Comparison of ENCODE assay signal across 8 cellular contexts in genomic region chr12:52139579-52140062, GRCh38. TPM values are rescaled to one million over a fixed set of nuclear protein-coding genes. Genes with fewer than 3 reads are reported as not detected.
DNase-seq lines count a peak whose midpoint lies in the region; ATAC-seq and TF ChIP-seq lines count a peak whose summit lies in the region.

No MANE protein-coding gene starts in this region.

- H3K4me3 Mint-ChIP-seq in activated T-helper 2 cell treated with anti-CD3 and anti-CD28 coated beads, Interferon-gamma antibody, Interleukin-2, Interleukin-4, amounts not matched to agents 10 μg/mL and 5 μg/mL and 100 μg/mL, durations not matched to agents 14 hours and 24 hours and 36 hours (ENCODE audit: low read depth), result no peak overlapping the region

- peaks cover 3% of the 10 kb centered on the region for H3K4me1 Mint-ChIP-seq in activated T-helper 2 cell treated with anti-CD3 and anti-CD28 coated beads, Interferon-gamma antibody, Interleukin-2, Interleukin-4, amounts not matched to agents 10 μg/mL and 5 μg/mL and 100 μg/mL, durations not matched to agents 14 hours and 24 hours and 36 hours (ENCODE audit: low read depth)

- H3K9me3 ChIP-seq in left ventricle myocardium inferior (replicated peaks), result no peaks in the 10 kb centered on the region
- H3K9me3 ChIP-seq in vagina, result no peaks in the 10 kb centered on the region

- H3K27ac Mint-ChIP-seq in activated T-helper 2 cell treated with anti-CD3 and anti-CD28 coated beads, Interferon-gamma antibody, Interleukin-2, Interleukin-4, amounts not matched to agents 10 μg/mL and 5 μg/mL and 100 μg/mL, durations not matched to agents 14 hours and 24 hours and 36 hours, result no peak overlapping the region

- intact Hi-C loops in left ventricle myocardium inferior (cut with micrococcal nuclease) (no loop called here), cardiac septum (cut with DNase I) (no loop called here), vagina (cut with DNase I) (loop anchor here (10.0 kb wide), 1 partner anchor 835 kb away; no protein-coding TSS in a partner anchor)
- intact Hi-C loops in activated T-helper 2 cell treated with anti-CD3 and anti-CD28 coated beads, Interferon-gamma antibody, Interleukin-2, Interleukin-4, amounts not matched to agents 10 μg/mL and 5 μg/mL and 100 μg/mL, durations not matched to agents 14 hours and 24 hours and 36 hours (cut with micrococcal nuclease), result loop anchor here (10.0 kb wide), 1 partner anchor 845 kb away; no protein-coding TSS in a partner anchor

- no peaks in the 10 kb centered on the region for H3K36me3 Mint-ChIP-seq in activated T-helper 2 cell treated with anti-CD3 and anti-CD28 coated beads, Interferon-gamma antibody, Interleukin-2, Interleukin-4, amounts not matched to agents 10 μg/mL and 5 μg/mL and 100 μg/mL, durations not matched to agents 14 hours and 24 hours and 36 hours (ENCODE audit: low read depth)

- H3K36me3 ChIP-seq in left ventricle myocardium inferior, result no peaks in the 10 kb centered on the region
- H3K36me3 ChIP-seq in vagina, result no peaks in the 10 kb centered on the region

- DNase-seq in left ventricle myocardium inferior (no peak), cardiac septum (ENCODE audit: low spot score) (no peak), NCI-H2081 (lab: John Stamatoyannopoulos, UW) (peak; percentile 71 to 88), islet precursor cell (peak; percentile 86), vagina (ENCODE audit: extremely low spot score in 2 of 2) (no peak), inferior parietal cortex (ENCODE audit: extremely low spot score) (no peak)
- DNase-seq in activated T-helper 2 cell treated with anti-CD3 and anti-CD28 coated beads, Interferon-gamma antibody, Interleukin-2, Interleukin-4, amounts not matched to agents 10 μg/mL and 5 μg/mL and 100 μg/mL, durations not matched to agents 14 hours and 24 hours and 36 hours (ENCODE audit: low spot score), result peak; percentile 18

- H3K27ac ChIP-seq in left ventricle myocardium inferior (replicated peaks) (no peak overlapping the region), vagina (no peak overlapping the region)

- peaks cover 7% of the 10 kb centered on the region for H3K27me3 Mint-ChIP-seq in activated T-helper 2 cell treated with anti-CD3 and anti-CD28 coated beads, Interferon-gamma antibody, Interleukin-2, Interleukin-4, amounts not matched to agents 10 μg/mL and 5 μg/mL and 100 μg/mL, durations not matched to agents 14 hours and 24 hours and 36 hours (ENCODE audit: low read depth)

- H3K27me3 ChIP-seq in left ventricle myocardium inferior (ENCODE audit: low read depth) (peaks cover 16% of the 10 kb centered on the region), vagina (no peaks in the 10 kb centered on the region)

- H3K4me3 ChIP-seq in left ventricle myocardium inferior, result no peak overlapping the region
- H3K4me3 ChIP-seq in vagina, result no peak overlapping the region

- TF ChIP-seq CTCF in left ventricle myocardium inferior (IDR thresholded peaks at IDR 0.05; ENCODE audit: borderline replicate concordance) (peak; percentile 73), vagina (IDR thresholded peaks at IDR 0.05) (peak in 2 of 3 experiments; percentile 17 to 27)

- H3K4me1 ChIP-seq in left ventricle myocardium inferior (no peaks in the 10 kb centered on the region), vagina (peaks cover 15% of the 10 kb centered on the region)

- ATAC-seq in HG02938 (IDR thresholded peaks at IDR 0.05; ENCODE audit: unreplicated experiment), result no peak

- no peak for TF ChIP-seq POLR2A in vagina (IDR thresholded peaks at IDR 0.05)

- no peaks in the 10 kb centered on the region for H3K9me3 Mint-ChIP-seq in activated T-helper 2 cell treated with anti-CD3 and anti-CD28 coated beads, Interferon-gamma antibody, Interleukin-2, Interleukin-4, amounts not matched to agents 10 μg/mL and 5 μg/mL and 100 μg/mL, durations not matched to agents 14 hours and 24 hours and 36 hours

RNA-seq across cellular contexts. Expression of gene KRT80, which starts 52.2 kb away (rescaled TPM):
- total RNA-seq in left ventricle myocardium inferior (not detected), cardiac septum (1.2 TPM), vagina (7.9 TPM)
- total RNA-seq in activated T-helper 2 cell treated with anti-CD3 and anti-CD28 coated beads, Interferon-gamma antibody, Interleukin-2, Interleukin-4, amounts not matched to agents 10 μg/mL and 5 μg/mL and 100 μg/mL, durations not matched to agents 14 hours and 24 hours and 36 hours, result not detected in 2 replicates

Comparison
In these comparisons a context has a peak if more than half of its experiments do, and no peak if none do; other contexts are left out.
1. DNase-seq: peak in NCI-H2081 (2 of 2), activated T-helper 2 cell treated with anti-CD3 and anti-CD28 coated beads, Interferon-gamma antibody, Interleukin-2, Interleukin-4, amounts not matched to agents 10 μg/mL and 5 μg/mL and 100 μg/mL, durations not matched to agents 14 hours and 24 hours and 36 hours (single experiment) and islet precursor cell (single experiment); none in left ventricle myocardium inferior (single experiment), cardiac septum (single experiment), vagina (0 of 2) and inferior parietal cortex (single experiment).
2. intact Hi-C loops: an anchor here in activated T-helper 2 cell treated with anti-CD3 and anti-CD28 coated beads, Interferon-gamma antibody, Interleukin-2, Interleukin-4, amounts not matched to agents 10 μg/mL and 5 μg/mL and 100 μg/mL, durations not matched to agents 14 hours and 24 hours and 36 hours (10.0 kb wide) and vagina (10.0 kb wide); none called in left ventricle myocardium inferior and cardiac septum.